ENCODE assay signal across 11 cellular contexts in genomic region chr15:38514601-38515000, GRCh38. TPM values are rescaled to one million over a fixed set of nuclear protein-coding genes. Genes with fewer than 3 reads are reported as not detected.
DNase-seq lines count a peak whose midpoint lies in the region; ATAC-seq lines count a peak whose summit lies in the region.
"Had no signal": no experiment of that assay in that cellular context is flagged by ENCODE, and none has a peak within 500 bp of the region (broad histone marks: within the 10 kb centered on the region; RNA-seq: fewer than 3 reads in every experiment).

No MANE protein-coding gene starts in this region.

- peaks cover 12 to 32% (median 18%) of the 10 kb centered on the region in 4 donors for H3K4me1 Mint-ChIP-seq in CD4-positive, CD25-positive, alpha-beta regulatory T cell

- H3K27ac Mint-ChIP-seq in CD4-positive, CD25-positive, alpha-beta regulatory T cell: peak overlapping the region; percentile 62 to 71 (median 66)
- peak overlapping the region; percentile 25 to 50 for H3K27ac Mint-ChIP-seq in activated naive CD4-positive, alpha-beta T cell treated with anti-CD3 and anti-CD28 coated beads, Interleukin-2, amount 50 U/mL, for 72 hours

- H3K9me3 Mint-ChIP-seq in CD4-positive, CD25-positive, alpha-beta regulatory T cell: no peaks in the 10 kb centered on the region
- H3K9me3 Mint-ChIP-seq in activated naive CD4-positive, alpha-beta T cell treated with anti-CD3 and anti-CD28 coated beads, Interleukin-2, amount 50 U/mL, for 72 hours: no peaks in the 10 kb centered on the region

- H3K4me3 Mint-ChIP-seq in CD4-positive, CD25-positive, alpha-beta regulatory T cell: no peak overlapping the region

- H3K27me3 Mint-ChIP-seq in CD4-positive, CD25-positive, alpha-beta regulatory T cell: no peaks in the 10 kb centered on the region

- H3K9me3 ChIP-seq in CD4-positive, CD25-positive, alpha-beta regulatory T cell (ENCODE audit: control insufficient read depth in 2 of 2, low read length in 2 of 2): no peaks in the 10 kb centered on the region

- DNase-seq in CD4-positive, CD25-positive, alpha-beta regulatory T cell: no peak
- no peak for DNase-seq in activated naive CD4-positive, alpha-beta T cell treated with anti-CD3 and anti-CD28 coated beads, Interleukin-2, amount 50 U/mL, for 72 hours (ENCODE audit: low spot score in 2 of 2)
- DNase-seq in NCI-H2227 treated with DMSO at 0.1 percent for 48 hours (lab: John Stamatoyannopoulos, UW): no peak
- DNase-seq in NCI-H187 (lab: John Stamatoyannopoulos, UW): no peak
- DNase-seq in stimulated activated CD4-positive, alpha-beta T cell treated with anti-CD3 and anti-CD28 coated beads, Interleukin-12 subunit alpha, Interleukin-12 subunit beta, amount 100 ng/mL, for 4 hours: no peak
- no peak for DNase-seq in medulla oblongata (ENCODE audit: extremely low spot score)
- DNase-seq: NCI-H526 treated with DMSO at 0.1 percent for 48 hours had no signal

- H3K36me3 Mint-ChIP-seq in CD4-positive, CD25-positive, alpha-beta regulatory T cell: peaks cover 68% of the 10 kb centered on the region
- H3K36me3 Mint-ChIP-seq in activated naive CD4-positive, alpha-beta T cell treated with anti-CD3 and anti-CD28 coated beads, Interleukin-2, amount 50 U/mL, for 72 hours: peaks cover 28 to 33% of the 10 kb centered on the region in 2 donors

- no peak for ATAC-seq in CD4-positive, CD25-positive, alpha-beta regulatory T cell (ENCODE audit: low read depth in 2 of 2)
- peak; percentile 71 for ATAC-seq in GM19043 (IDR thresholded peaks at IDR 0.05; ENCODE audit: low read depth, unreplicated experiment)
- peak; percentile 80 for ATAC-seq in HG03097 (IDR thresholded peaks at IDR 0.05; ENCODE audit: low FRiP score, unreplicated experiment)
- ATAC-seq in activated naive CD4-positive, alpha-beta T cell treated with anti-CD3 and anti-CD28 coated beads, Interleukin-2, amount 50 U/mL, for 72 hours: no peak
- ATAC-seq: HepG2 had no signal

- no peak overlapping the region for H3K27ac ChIP-seq in CD4-positive, CD25-positive, alpha-beta regulatory T cell (ENCODE audit: insufficient read depth, low read length, poor library complexity, severe bottlenecking)
- H3K27ac ChIP-seq: cardiac muscle cell had no signal

- H3K4me3 ChIP-seq in CD4-positive, CD25-positive, alpha-beta regulatory T cell (ENCODE audit: low read depth, low read length): no peak overlapping the region
- H3K4me3 ChIP-seq: cardiac muscle cell had no signal

- H3K27me3 ChIP-seq in CD4-positive, CD25-positive, alpha-beta regulatory T cell (ENCODE audit: control insufficient read depth, insufficient read depth, low read length): no peaks in the 10 kb centered on the region
- H3K27me3 ChIP-seq: cardiac muscle cell had no signal

- H3K4me1 ChIP-seq in CD4-positive, CD25-positive, alpha-beta regulatory T cell (ENCODE audit: control insufficient read depth, insufficient read depth, low read length, poor library complexity, severe bottlenecking): peaks cover 6% of the 10 kb centered on the region

- H3K36me3 ChIP-seq in CD4-positive, CD25-positive, alpha-beta regulatory T cell (ENCODE audit: control insufficient read depth, insufficient read depth, low read length): peaks cover 97% of the 10 kb centered on the region
- H3K36me3 ChIP-seq: cardiac muscle cell had no signal

RNA-seq across cellular contexts. Expression of gene RASGRP1, which starts 50.0 kb away (rescaled TPM):
- 216 TPM for total RNA-seq in CD4-positive, CD25-positive, alpha-beta regulatory T cell
- polyA plus RNA-seq in CD4-positive, CD25-positive, alpha-beta regulatory T cell: 100 to 1,000 TPM in 1 of 4 donors, 10 to 100 TPM in 3; 74.5 to 108 (median 86.6) TPM
- 100 to 1,000 TPM in 1 of 2 donors, 10 to 100 TPM in 1; 61.2 to 102 TPM for total RNA-seq in activated naive CD4-positive, alpha-beta T cell treated with anti-CD3 and anti-CD28 coated beads, Interleukin-2, amount 50 U/mL, for 72 hours
- polyA plus RNA-seq: HepG2 had no signal

Comparison
In these comparisons a context has a peak if more than half of its experiments do, and no peak if none do; other contexts are left out.
1. ATAC-seq: peak in GM19043 (single experiment) and HG03097 (single experiment); none in CD4-positive, CD25-positive, alpha-beta regulatory T cell (0 of 2) and activated naive CD4-positive, alpha-beta T cell treated with anti-CD3 and anti-CD28 coated beads, Interleukin-2, amount 50 U/mL, for 72 hours (0 of 2).